Comparison of ENCODE assay signal across 20 cellular contexts in the genomic region with DNA sequence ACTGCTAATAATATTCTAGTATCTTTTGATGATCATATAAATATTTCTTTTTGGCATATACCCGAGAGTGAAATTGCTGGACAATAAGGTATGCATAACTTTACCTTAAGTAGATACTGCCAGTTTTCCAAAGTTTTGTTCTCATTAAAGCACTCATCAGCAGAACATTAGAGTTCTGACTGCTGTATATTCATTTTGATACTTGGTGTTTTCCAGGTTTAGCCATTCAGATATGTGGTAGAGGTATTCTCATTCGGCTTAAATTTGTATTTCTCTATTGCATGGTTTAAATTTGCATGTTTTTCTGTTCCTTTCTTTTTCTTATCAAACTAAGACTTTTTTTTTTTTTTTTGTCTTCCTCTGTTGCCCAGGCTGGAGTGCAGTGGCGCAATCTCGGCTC. TPM values are rescaled to one million over a fixed set of nuclear protein-coding genes. Genes with fewer than 3 reads are reported as not detected.
DNase-seq lines count a peak whose midpoint lies in the region; ATAC-seq, FAIRE-seq and TF ChIP-seq lines count a peak whose summit lies in the region.
"Had no signal": no experiment of that assay in that cellular context is flagged by ENCODE, and none has a peak within 500 bp of the region (broad histone marks: within the 10 kb centered on the region; RNA-seq: fewer than 3 reads in every experiment).

No MANE protein-coding gene starts in this region.

- no peak overlapping the region for H3K4me3 Mint-ChIP-seq in endothelial cell (ENCODE audit: unreplicated experiment)

- H3K4me3 ChIP-seq in GM12878, result no peak overlapping the region
- H3K4me3 ChIP-seq: Peyer's patch, SK-N-MC had no signal

- CTCF ChIA-PET in GM12878 (lab: Yijun Ruan, JAX), result interaction anchor here (1.0 to 3.0 kb wide), 3 partner anchors 9 to 566 kb away, joined by 3 to 17 read pairs (median 4); no protein-coding TSS in a partner anchor

- POLR2A ChIA-PET in GM12878 (lab: Charles Lee), result no interaction called here

- FAIRE-seq in GM12878 (lab: Jason Lieb, UNC), result peak; percentile 18
- FAIRE-seq: A204.1, HTR-8/SVneo had no signal

- WGBS in GM12878 (ENCODE audit: insufficient coverage, insufficient replicate concordance, low lambda C conversion rate, missing lambda C conversion rate), result 0% methylated on average over 2 of the region's 4 CpGs

- TF ChIP-seq POLR2A in GM12878 (IDR thresholded peaks at IDR 0.05; ENCODE audit: low read depth, low read length), result no peak

- no peaks in the 10 kb centered on the region for H3K4me1 Mint-ChIP-seq in endothelial cell (ENCODE audit: unreplicated experiment)

- H2AFZ ChIP-seq in GM12878 (ENCODE audit: control insufficient read depth, low read depth, low read length), result no peak overlapping the region

- in situ Hi-C loops in GM13977 (cut with MboI; ENCODE audit: low pct_unique_long_range_greater_than_20kb, low sequenced_read_pairs, unreplicated experiment), result no loop called here
- in situ Hi-C loops in GM12878 (cut with MboI), result no loop called here

- peak overlapping the region; percentile 61 for H3K4me2 ChIP-seq in GM12878 (ENCODE audit: control insufficient read depth, insufficient read depth)

- no peaks in the 10 kb centered on the region for H3K9me3 Mint-ChIP-seq in endothelial cell (ENCODE audit: unreplicated experiment)

- peak; percentile 23 for DNase-seq in GM13977 (ENCODE audit: low spot score)
- DNase-seq in GM12878 (ENCODE audit: low read depth, low spot score), result no peak
- no peak for DNase-seq in DMS153 (lab: John Stamatoyannopoulos, UW)
- no peak for DNase-seq in endothelial cell (ENCODE audit: low spot score)
- no peak for DNase-seq in GM19240 (ENCODE audit: insufficient read length, low spot score)
- DNase-seq: C1 segment of cervical spinal cord, GDM1, NCI-H1105 treated with DMSO at 0.1 percent for 48 hours, NCI-H1694 treated with DMSO at 0.1 percent for 48 hours, NCI-H226, NCI-H524 treated with DMSO at 0.1 percent for 48 hours, Peyer's patch had no signal

- ATAC-seq in GM21717 (IDR thresholded peaks at IDR 0.05; ENCODE audit: unreplicated experiment) (peak; percentile 56), HG02885 (IDR thresholded peaks at IDR 0.05; ENCODE audit: poor library complexity, unreplicated experiment) (peak; percentile 44), GM12878 (peak; percentile 88), HG03280 (IDR thresholded peaks at IDR 0.05; ENCODE audit: unreplicated experiment) (no peak)
- ATAC-seq: Right ventricle myocardium inferior had no signal

- intact Hi-C loops in GM12878 (cut with micrococcal nuclease; ENCODE audit: unreplicated experiment), result no loop called here

- H3K36me3 Mint-ChIP-seq in endothelial cell (ENCODE audit: low read depth, unreplicated experiment), result peaks cover 4% of the 10 kb centered on the region

- H3K79me2 ChIP-seq in GM12878 (ENCODE audit: control insufficient read depth, insufficient read depth, low read length), result peaks cover 28% of the 10 kb centered on the region

- no peaks in the 10 kb centered on the region for H3K9me3 ChIP-seq in GM12878 (replicated peaks; ENCODE audit: control insufficient read depth, insufficient read depth, low read length)
- H3K9me3 ChIP-seq: Peyer's patch had no signal

- H3K9ac ChIP-seq in GM12878 (ENCODE audit: control insufficient read depth, insufficient read depth, low read length), result peak overlapping the region; percentile 20; the same call in 1 of the 2 replicates

- H3K27me3 Mint-ChIP-seq in endothelial cell (ENCODE audit: unreplicated experiment), result peaks cover 4% of the 10 kb centered on the region

- no peaks in the 10 kb centered on the region for H3K27me3 ChIP-seq in GM12878 (replicated peaks in 1 of 2; ENCODE audit: control insufficient read depth in 2 of 2, insufficient read depth in 2 of 2, low read length in 1 of 2)
- H3K27me3 ChIP-seq: Peyer's patch had no signal

- peaks cover 0 to 6% of the 10 kb centered on the region in 2 experiments; a peak in 2 of 4 replicates for H3K36me3 ChIP-seq in GM12878 (ENCODE audit: control insufficient read depth in 2 of 2, insufficient read depth in 2 of 2, low read length in 1 of 2)

- RAD21 ChIA-PET in GM12878 (lab: Charles Lee; ENCODE audit: unreplicated experiment), result no interaction called here

- H3K4me1 ChIP-seq in GM12878 (ENCODE audit: control insufficient read depth, insufficient read depth, low read length), result peaks cover 19% of the 10 kb centered on the region
- H3K4me1 ChIP-seq: Peyer's patch had no signal

- BruUV-seq in GM12878 (replicated peaks; lab: Mats Ljungman, UMichigan), result no TSS peak

- H3K27ac ChIP-seq in GM12878 (ENCODE audit: control insufficient read depth, insufficient read depth), result peak overlapping the region; percentile 72
- H3K27ac ChIP-seq: HL-60, Peyer's patch, SK-N-MC had no signal

- no peak for TF ChIP-seq CTCF in GM13977 (IDR thresholded peaks at IDR 0.05; ENCODE audit: extremely low read depth, insufficient read depth, missing control alignments)
- no peak for TF ChIP-seq CTCF in GM12878 (IDR thresholded peaks at IDR 0.05 in 2 of 3, conservative IDR thresholded peaks at IDR 0.05 in 1 of 3; ENCODE audit: control insufficient read depth in 2 of 3, extremely low read depth in 1 of 3, insufficient read depth in 1 of 3, low read depth in 3 of 3, low read length in 3 of 3)
- TF ChIP-seq CTCF in endothelial cell (IDR thresholded peaks at IDR 0.05; ENCODE audit: unreplicated experiment), result no peak

- TF ChIP-seq EP300 in GM12878 (IDR thresholded peaks at IDR 0.05; ENCODE audit: borderline replicate concordance in 1 of 2, control insufficient read depth in 1 of 2, low read depth in 2 of 2, low read length in 2 of 2), result no peak

- SMC1A ChIA-PET in GM12878 (lab: Charles Lee; ENCODE audit: uncharacterized antibody, unreplicated experiment), result no interaction called here

- H3K27ac Mint-ChIP-seq in endothelial cell (ENCODE audit: unreplicated experiment), result no peak overlapping the region

- TF ChIP-seq RAD21 in GM12878 (IDR thresholded peaks at IDR 0.05; ENCODE audit: insufficient read depth, low read depth, low read length), result no peak

- no peaks in the 10 kb centered on the region for H4K20me1 ChIP-seq in GM12878 (ENCODE audit: control insufficient read depth, insufficient read depth)

TF ChIP-seq in GM12878, 131 proteins besides CTCF, POLR2A, EP300 and RAD21 (continues in another document):
- TF ChIP-seq RUNX3 (IDR thresholded peaks at IDR 0.05; ENCODE audit: low read length) (peak; percentile 76), SP1 (IDR thresholded peaks at IDR 0.05; ENCODE audit: low read depth, low read length) (no peak), IRF4 (IDR thresholded peaks at IDR 0.05; ENCODE audit: low read depth, low read length) (peak; percentile 73; the same call in 1 of the 2 replicates), ZNF274 (IDR thresholded peaks at IDR 0.05; ENCODE audit: insufficient read depth, insufficient read length) (no peak), TAF1 (IDR thresholded peaks at IDR 0.05; ENCODE audit: borderline replicate concordance, low read depth, low read length) (0 out of 2 replicates have a peak, but pooled peaks have one; percentile 21), SUPT20H (IDR thresholded peaks at IDR 0.05; ENCODE audit: borderline replicate concordance, control insufficient read depth, low read depth, low read length) (no peak), NFIC (IDR thresholded peaks at IDR 0.05; ENCODE audit: low read depth, low read length) (peak; percentile 65)
- TF ChIP-seq, protein P1, sequence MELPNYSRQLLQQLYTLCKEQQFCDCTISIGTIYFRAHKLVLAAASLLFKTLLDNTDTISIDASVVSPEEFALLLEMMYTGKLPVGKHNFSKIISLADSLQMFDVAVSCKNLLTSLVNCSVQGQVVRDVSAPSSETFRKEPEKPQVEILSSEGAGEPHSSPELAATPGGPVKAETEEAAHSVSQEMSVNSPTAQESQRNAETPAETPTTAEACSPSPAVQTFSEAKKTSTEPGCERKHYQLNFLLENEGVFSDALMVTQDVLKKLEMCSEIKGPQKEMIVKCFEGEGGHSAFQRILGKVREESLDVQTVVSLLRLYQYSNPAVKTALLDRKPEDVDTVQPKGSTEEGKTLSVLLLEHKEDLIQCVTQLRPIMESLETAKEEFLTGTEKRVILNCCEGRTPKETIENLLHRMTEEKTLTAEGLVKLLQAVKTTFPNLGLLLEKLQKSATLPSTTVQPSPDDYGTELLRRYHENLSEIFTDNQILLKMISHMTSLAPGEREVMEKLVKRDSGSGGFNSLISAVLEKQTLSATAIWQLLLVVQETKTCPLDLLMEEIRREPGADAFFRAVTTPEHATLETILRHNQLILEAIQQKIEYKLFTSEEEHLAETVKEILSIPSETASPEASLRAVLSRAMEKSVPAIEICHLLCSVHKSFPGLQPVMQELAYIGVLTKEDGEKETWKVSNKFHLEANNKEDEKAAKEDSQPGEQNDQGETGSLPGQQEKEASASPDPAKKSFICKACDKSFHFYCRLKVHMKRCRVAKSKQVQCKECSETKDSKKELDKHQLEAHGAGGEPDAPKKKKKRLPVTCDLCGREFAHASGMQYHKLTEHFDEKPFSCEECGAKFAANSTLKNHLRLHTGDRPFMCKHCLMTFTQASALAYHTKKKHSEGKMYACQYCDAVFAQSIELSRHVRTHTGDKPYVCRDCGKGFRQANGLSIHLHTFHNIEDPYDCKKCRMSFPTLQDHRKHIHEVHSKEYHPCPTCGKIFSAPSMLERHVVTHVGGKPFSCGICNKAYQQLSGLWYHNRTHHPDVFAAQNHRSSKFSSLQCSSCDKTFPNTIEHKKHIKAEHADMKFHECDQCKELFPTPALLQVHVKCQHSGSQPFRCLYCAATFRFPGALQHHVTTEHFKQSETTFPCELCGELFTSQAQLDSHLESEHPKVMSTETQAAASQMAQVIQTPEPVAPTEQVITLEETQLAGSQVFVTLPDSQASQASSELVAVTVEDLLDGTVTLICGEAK (IDR thresholded peaks at IDR 0.05; ENCODE audit: borderline replicate concordance), result no peak

RNA-seq across cellular contexts. Expression of gene CYBRD1, which starts 18.2 kb away (rescaled TPM):
- total RNA-seq in GM12878 (2013; cell fraction: nucleolus; rRNA removed), result 37.9 and 48.9 TPM in 2 replicates
- total RNA-seq in GM12878 (2014; rRNA removed) (25.3 and 34.8 TPM in 2 replicates), GM12878 (2014; rRNA removed; fragmentation: Illumina TruSeq; extraction: Trizol) (26.9 and 28.8 TPM in 2 replicates), GM12878 (2021) (33.0 and 34.8 TPM in 2 replicates), endothelial cell (ENCODE audit: unreplicated experiment) (10.1 TPM)
- polyA plus RNA-seq in GM12878 (2011; ENCODE audit: low read depth), result 15.7 TPM
- polyA plus RNA-seq in GM12878 (2011; rRNA removed) (26.1 and 26.4 TPM in 2 replicates), GM12878 (2014; fragmentation: Illumina TruSeq; extraction: Trizol) (30.4 and 40.2 TPM in 2 replicates), GM12878 (2014; fragmentation: Nextera tagmentation; extraction: Ambion mirVana) (10 to 100 TPM; 10.8 to 13.2 TPM), GM12878 (2014; rRNA removed) (24.2 and 31.9 TPM in 2 replicates), GM12878 (2016; fragmentation: Nextera tagmentation; extraction: Ambion mirVana) (10 to 100 TPM; 39.9 to 51.9 TPM)
- 16.2 and 17.0 TPM in 2 replicates for polyA plus RNA-seq in GM12878 (2011; cell fraction: cytosol; rRNA removed)
- 8.7 and 9.5 TPM in 2 replicates for polyA plus RNA-seq in GM12878 (2011; cell fraction: nucleus; rRNA removed)
- polyA plus RNA-seq in GM12878 (2012), result 30.9 and 38.5 TPM in 2 replicates
- 16.5 and 17.7 TPM in 2 replicates for polyA minus RNA-seq in GM12878 (2011; rRNA and poly(A)+ RNA removed)
- polyA minus RNA-seq in GM12878 (2011; cell fraction: cytosol; rRNA and poly(A)+ RNA removed), result 7.6 and 11.0 TPM in 2 replicates
- 5.6 and 5.7 TPM in 2 replicates for polyA minus RNA-seq in GM12878 (2011; cell fraction: nucleus; rRNA and poly(A)+ RNA removed)
